23 cellular contexts compared by ENCODE assay signal in the genomic region with DNA sequence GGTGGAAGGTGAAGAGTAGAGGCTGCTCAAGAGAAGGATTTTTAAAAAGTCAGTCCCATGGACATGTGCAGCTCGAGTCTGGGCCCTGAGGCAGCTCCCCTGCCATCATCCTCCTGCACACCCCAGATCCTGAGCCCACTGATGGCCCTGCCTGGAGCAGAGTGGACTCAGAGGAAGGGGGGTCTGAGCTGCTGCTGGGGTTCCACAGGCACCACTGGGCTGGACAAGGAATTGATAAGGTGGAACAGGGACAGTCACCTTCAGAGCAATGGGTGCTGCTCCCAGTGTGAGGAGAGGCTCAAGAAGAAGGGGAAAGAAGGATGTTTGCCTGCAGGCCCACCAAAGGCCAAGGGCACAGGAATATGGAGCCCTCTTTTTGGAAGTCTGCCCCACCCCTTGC. TPM values are rescaled to one million over a fixed set of nuclear protein-coding genes. Genes with fewer than 3 reads are reported as not detected.
"Had no signal": no experiment of that assay in that cellular context is flagged by ENCODE, and none has a peak within 500 bp of the region (broad histone marks: within the 10 kb centered on the region; RNA-seq: fewer than 3 reads in every experiment).

No MANE protein-coding gene starts in this region.

- H3K9me3 ChIP-seq: SJSA1 had no signal

- H3K4me1 ChIP-seq: SJSA1 had no signal

- DNase-seq: Kasumi-1, MM.1S, NCI-H1092 treated with DMSO at 0.1 percent for 48 hours, NCI-H1436, NCI-H187, NCI-H2029, NCI-H2081 treated with DMSO at 0.1 percent for 48 hours, NCI-H2171, NCI-H226, NCI-H446, NCI-H510A, NCI-H524 treated with DMSO at 0.1 percent for 48 hours, NCI-H69, NCI-H774, Right ventricle myocardium superior, RPMI8226, SIG-M5 had no signal

- H3K27ac ChIP-seq: HL-60, KMS-11, SJSA1, SK-N-MC had no signal

- H3K9ac ChIP-seq: KMS-11 had no signal

- H3K4me2 ChIP-seq: KMS-11 had no signal

- H3K36me3 ChIP-seq: SJSA1 had no signal

- H3K4me3 ChIP-seq: K562, SJSA1, SK-N-MC had no signal

RNA-seq across cellular contexts. Expression of gene ULBP1, which starts 15.7 kb away (rescaled TPM):
- polyA plus RNA-seq: IgD-negative memory B cell had no signal

RNA-seq across cellular contexts. Expression of gene RAET1G, which starts 25.1 kb away (rescaled TPM):
- total RNA-seq: K562, Right ventricle myocardium superior had no signal
- polyA plus RNA-seq: IgD-negative memory B cell had no signal

RNA-seq across cellular contexts. Expression of gene RAET1E, which starts 50.1 kb away (rescaled TPM):
- total RNA-seq: K562, SJSA1 had no signal
- polyA plus RNA-seq: IgD-negative memory B cell, K562 had no signal
